19 cellular contexts compared by ENCODE assay signal in genomic region chr11:133917921-133918605, GRCh38. TPM values are rescaled to one million over a fixed set of nuclear protein-coding genes. Genes with fewer than 3 reads are reported as not detected.
DNase-seq lines count a peak whose midpoint lies in the region; ATAC-seq and TF ChIP-seq lines count a peak whose summit lies in the region.
"Had no signal": no experiment of that assay in that cellular context is flagged by ENCODE, and none has a peak within 500 bp of the region (broad histone marks: within the 10 kb centered on the region; RNA-seq: fewer than 3 reads in every experiment).

No MANE protein-coding gene starts in this region.

- peak overlapping the region; percentile 50 for H3K27ac Mint-ChIP-seq in activated T-helper 17 cell treated with anti-CD3 and anti-CD28 coated beads, Interleukin-2, amount 50 U/mL, for 72 hours

- H3K79me2 ChIP-seq in smooth muscle cell (ENCODE audit: low read depth): no peaks in the 10 kb centered on the region

- no peak for TF ChIP-seq POLR2A in uterus (IDR thresholded peaks at IDR 0.05)

- DNase-seq in activated CD8-positive, alpha-beta memory T cell treated with anti-CD3 and anti-CD28 coated beads for 24 hours: peak; percentile 60
- DNase-seq in activated CD8-positive, alpha-beta memory T cell treated with anti-CD3 and anti-CD28 coated beads, Interleukin-2, amount 50 U/mL, for 48 hours: no peak
- DNase-seq in smooth muscle cell (lab: John Stamatoyannopoulos, UW; ENCODE audit: unreplicated experiment) (no peak), uterus (no peak)
- DNase-seq: EL; HCEC 1CT; NCI-H2029 treated with DMSO at 0.1 percent for 48 hours; NCI-H524 treated with DMSO at 0.1 percent for 48 hours; stimulated activated CD4-positive, alpha-beta T cell treated with anti-CD3 and anti-CD28 coated beads, Interleukin-1b, Interleukin-23, amount 100 ng/mL, for 48 hours; thyroid gland had no signal

- H2AFZ ChIP-seq in smooth muscle cell (ENCODE audit: low read depth): no peak overlapping the region

- peaks cover 47% of the 10 kb centered on the region for H3K36me3 ChIP-seq in iPS-20b (ENCODE audit: insufficient read depth, low read depth, low read length)
- no peaks in the 10 kb centered on the region for H3K36me3 ChIP-seq in smooth muscle cell (ENCODE audit: low read depth)
- H3K36me3 ChIP-seq in uterus: no peaks in the 10 kb centered on the region

- no peaks in the 10 kb centered on the region for H3K9me3 Mint-ChIP-seq in activated T-helper 17 cell treated with anti-CD3 and anti-CD28 coated beads, Interleukin-2, amount 50 U/mL, for 72 hours
- H3K9me3 Mint-ChIP-seq: neural crest cell had no signal

- no peaks in the 10 kb centered on the region for H3F3A ChIP-seq in smooth muscle cell (ENCODE audit: low read depth)

- TF ChIP-seq CTCF in smooth muscle cell (IDR thresholded peaks at IDR 0.05; ENCODE audit: borderline replicate concordance, insufficient read depth, poor library complexity, severe bottlenecking): no peak
- TF ChIP-seq CTCF in uterus (IDR thresholded peaks at IDR 0.05): no peak

- H3K4me2 ChIP-seq in smooth muscle cell: peak overlapping the region; percentile 72
- H3K4me2 ChIP-seq: A549 had no signal

- H3K4me3 ChIP-seq in iPS-20b (ENCODE audit: low read length) (peak overlapping the region; percentile 63; the same call in 1 of the 2 replicates), smooth muscle cell (peak overlapping the region; percentile 23), uterus (no peak overlapping the region)
- H3K4me3 ChIP-seq: A549, heart left ventricle, SK-N-MC, thyroid gland had no signal

- H3K9me3 ChIP-seq in iPS-20b (ENCODE audit: insufficient read depth, low read depth, low read length) (no peaks in the 10 kb centered on the region), smooth muscle cell (replicated peaks; ENCODE audit: low read depth) (no peaks in the 10 kb centered on the region), uterus (no peaks in the 10 kb centered on the region)
- H3K9me3 ChIP-seq: A549, heart left ventricle, thyroid gland had no signal

- WGBS in smooth muscle cell (ENCODE audit: low lambda C conversion rate): 37% methylated on average over 14 of the region's 51 CpGs

- H3K36me3 Mint-ChIP-seq in activated T-helper 17 cell treated with anti-CD3 and anti-CD28 coated beads, Interleukin-2, amount 50 U/mL, for 72 hours (ENCODE audit: low read depth): peaks cover 83% of the 10 kb centered on the region

- no peaks in the 10 kb centered on the region for H4K20me1 ChIP-seq in smooth muscle cell (ENCODE audit: low read depth)

- intact Hi-C loops in uterus (cut with DNase I; ENCODE audit: low total_unique reads): no loop called here

- no peaks in the 10 kb centered on the region for H3K27me3 Mint-ChIP-seq in activated T-helper 17 cell treated with anti-CD3 and anti-CD28 coated beads, Interleukin-2, amount 50 U/mL, for 72 hours

- H3K27me3 ChIP-seq in iPS-20b (ENCODE audit: insufficient read depth, low read length) (no peaks in the 10 kb centered on the region), smooth muscle cell (ENCODE audit: low read depth) (peaks cover 3% of the 10 kb centered on the region), uterus (no peaks in the 10 kb centered on the region)
- H3K27me3 ChIP-seq: heart left ventricle, thyroid gland had no signal

- H3K27ac ChIP-seq in iPS-20b (ENCODE audit: low read length) (no peak overlapping the region), smooth muscle cell (ENCODE audit: low read depth) (no peak overlapping the region), uterus (no peak overlapping the region)
- H3K27ac ChIP-seq: A549, heart left ventricle, SK-N-MC, thyroid gland had no signal

- no peak overlapping the region for H3K4me3 Mint-ChIP-seq in activated T-helper 17 cell treated with anti-CD3 and anti-CD28 coated beads, Interleukin-2, amount 50 U/mL, for 72 hours

- no peaks in the 10 kb centered on the region for H3K4me1 Mint-ChIP-seq in activated T-helper 17 cell treated with anti-CD3 and anti-CD28 coated beads, Interleukin-2, amount 50 U/mL, for 72 hours

- no peak for ATAC-seq in activated T-helper 17 cell treated with anti-CD3 and anti-CD28 coated beads, Interleukin-2, amount 50 U/mL, for 72 hours (replicated peaks)
- ATAC-seq in HG02798 (IDR thresholded peaks at IDR 0.05; ENCODE audit: poor library complexity, unreplicated experiment) (no peak), GM18519 (IDR thresholded peaks at IDR 0.05; ENCODE audit: low FRiP score, unreplicated experiment) (no peak)
- ATAC-seq: A549, esophagus mucosa, heart left ventricle had no signal

- H3K4me1 ChIP-seq in iPS-20b (ENCODE audit: insufficient read depth, low read length) (peaks cover 3% of the 10 kb centered on the region; the same call in 1 of the 2 replicates), smooth muscle cell (ENCODE audit: low read depth) (no peaks in the 10 kb centered on the region), uterus (no peaks in the 10 kb centered on the region)
- H3K4me1 ChIP-seq: A549, thyroid gland had no signal

- H3K9ac ChIP-seq in iPS-20b (ENCODE audit: low read depth, low read length) (peak overlapping the region; percentile 45; the same call in 1 of the 2 replicates), smooth muscle cell (ENCODE audit: low read depth) (no peak overlapping the region)

RNA-seq across cellular contexts. Expression of gene IGSF9B, which starts 38.7 kb away (rescaled TPM):
- 100 to 1,000 TPM in 1 of 2 donors, 10 to 100 TPM in 1; 25.4 to 279 TPM for total RNA-seq in activated T-helper 17 cell treated with anti-CD3 and anti-CD28 coated beads, Interleukin-2, amount 50 U/mL, for 72 hours
- total RNA-seq in smooth muscle cell (1.7 and 3.0 TPM in 2 replicates), uterus (100 to 1,000 TPM in 1 of 4 donors, 10 to 100 TPM in 2, 1 to 10 TPM in 1; 6.5 to 106 (median 29.1) TPM)
- 0.82 and 1.8 TPM in 2 replicates for polyA plus RNA-seq in smooth muscle cell

Comparison
In these comparisons a context has a peak if more than half of its experiments do, and no peak if none do; other contexts are left out.
1. H3K4me3 ChIP-seq: peak in iPS-20b (single experiment) and smooth muscle cell (single experiment); none in uterus (0 of 2).